Comparison of ENCODE assay signal across 9 cellular contexts in the genomic region with DNA sequence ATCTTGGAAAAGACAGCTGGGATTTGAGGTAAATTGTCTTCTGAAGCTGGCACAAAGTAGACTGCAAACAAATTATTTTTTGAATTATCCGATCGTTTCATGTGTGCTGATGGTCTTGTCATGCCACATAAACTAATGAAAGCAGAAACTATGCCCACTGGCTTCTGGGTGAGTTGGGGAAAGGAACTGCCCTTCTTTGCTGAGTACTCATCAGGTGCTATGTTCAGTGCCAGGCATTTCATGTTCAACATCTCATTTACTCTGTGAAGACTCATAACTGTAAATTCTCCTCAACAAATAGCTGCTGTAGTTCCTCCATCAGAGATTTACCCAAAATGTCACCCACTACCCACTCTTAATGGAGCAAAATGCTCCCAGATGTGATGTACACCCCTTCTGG. TPM values are rescaled to one million over a fixed set of nuclear protein-coding genes. Genes with fewer than 3 reads are reported as not detected.
DNase-seq lines count a peak whose midpoint lies in the region; ATAC-seq and TF ChIP-seq lines count a peak whose summit lies in the region.
"Had no signal": no experiment of that assay in that cellular context is flagged by ENCODE, and none has a peak within 500 bp of the region (broad histone marks: within the 10 kb centered on the region; RNA-seq: fewer than 3 reads in every experiment).

No MANE protein-coding gene starts in this region.

- 0 out of 2 replicates have a peak, but pooled peaks cover 9% of the 10 kb centered on the region for H4K20me1 ChIP-seq in HCT116 (ENCODE audit: insufficient read depth)
- H4K20me1 ChIP-seq in SU-DHL-6 (ENCODE audit: low read depth, low read length) = no peaks in the 10 kb centered on the region

- no peak for TF ChIP-seq RAD21 in HCT116 (IDR thresholded peaks at IDR 0.05; ENCODE audit: low read depth)

- intact Hi-C loops in HCT116 (cut with micrococcal nuclease) = no loop called here

- RAD21 ChIA-PET in HCT116 (lab: Charles Lee; ENCODE audit: low non-redundant PET in 1 of 2, low total read pairs in 2 of 2, uncharacterized antibody in 2 of 2, unreplicated experiment in 2 of 2) = no interaction called here

- DNase-seq in HCT116 (ENCODE audit: low read depth, low spot score) (no peak), fibroblast of villous mesenchyme (ENCODE audit: low read depth) (no peak), COR-L47 (lab: John Stamatoyannopoulos, UW) (no peak)

- no peaks in the 10 kb centered on the region for H3K9me3 ChIP-seq in HCT116 (ENCODE audit: control insufficient read depth in 1 of 2, insufficient read depth in 1 of 2, low read depth in 1 of 2, low read length in 2 of 2)
- H3K9me3 ChIP-seq in SU-DHL-6 (ENCODE audit: insufficient read depth, low read length) = no peaks in the 10 kb centered on the region
- H3K9me3 ChIP-seq in skeletal muscle satellite cell (replicated peaks; ENCODE audit: low read length) = no peaks in the 10 kb centered on the region
- H3K9me3 ChIP-seq: neutrophil had no signal

- peaks cover 0 to 3% of the 10 kb centered on the region in 2 experiments; a peak in 1 of 4 replicates for H3K36me3 ChIP-seq in HCT116 (ENCODE audit: control insufficient read depth in 1 of 2, insufficient read depth in 2 of 2, low read length in 2 of 2)
- H3K36me3 ChIP-seq in SU-DHL-6 (ENCODE audit: low read length) = no peaks in the 10 kb centered on the region
- H3K36me3 ChIP-seq in skeletal muscle satellite cell (ENCODE audit: insufficient read depth, low read length) = no peaks in the 10 kb centered on the region
- H3K36me3 ChIP-seq: neutrophil had no signal

- no peaks in the 10 kb centered on the region; the same call in 1 of the 2 replicates for H3K27me3 ChIP-seq in HCT116 (ENCODE audit: insufficient read depth, low read length)
- no peaks in the 10 kb centered on the region for H3K27me3 ChIP-seq in SU-DHL-6 (ENCODE audit: low read length)
- H3K27me3 ChIP-seq in skeletal muscle satellite cell (ENCODE audit: control insufficient read depth, insufficient read depth, low read length) = no peaks in the 10 kb centered on the region

- H3K9ac ChIP-seq in HCT116 (ENCODE audit: low read length) (peak overlapping the region; percentile 85), SU-DHL-6 (ENCODE audit: low read length) (peak overlapping the region; percentile 70), skeletal muscle satellite cell (ENCODE audit: low read depth, low read length) (peak overlapping the region; percentile 84)

- H3K9me2 ChIP-seq in HCT116 (ENCODE audit: insufficient read depth) (no peaks in the 10 kb centered on the region), SU-DHL-6 (replicated peaks; ENCODE audit: insufficient read depth, low read length) (no peaks in the 10 kb centered on the region)

- H2AFZ ChIP-seq in HCT116 (ENCODE audit: low read depth, low read length, poor library complexity, severe bottlenecking) = no peak overlapping the region
- H2AFZ ChIP-seq in SU-DHL-6 (ENCODE audit: low read depth, low read length, severe bottlenecking) = peak overlapping the region; percentile 83

- H3K27ac ChIP-seq in HCT116 (ENCODE audit: low read depth, low read length) = no peak overlapping the region
- H3K27ac ChIP-seq in SU-DHL-6 (ENCODE audit: low read depth, low read length) = no peak overlapping the region
- H3K27ac ChIP-seq: neutrophil had no signal

- H3K4me2 ChIP-seq in HCT116 (ENCODE audit: low read length) (peak overlapping the region; percentile 91), SU-DHL-6 (ENCODE audit: low read depth, low read length, poor library complexity, severe bottlenecking) (peak overlapping the region; percentile 91), skeletal muscle satellite cell (ENCODE audit: low read length) (peak overlapping the region; percentile 92)

- TF ChIP-seq POLR2A in HCT116 (IDR thresholded peaks at IDR 0.05; ENCODE audit: borderline replicate concordance, extremely low read depth, insufficient read depth, insufficient read length) = no peak

- H3K79me2 ChIP-seq in HCT116 (ENCODE audit: insufficient read depth, low read length) = peaks cover 62% of the 10 kb centered on the region
- peaks cover 36% of the 10 kb centered on the region for H3K79me2 ChIP-seq in SU-DHL-6 (ENCODE audit: insufficient read depth, low read length)

- ATAC-seq in HCT116 (no peak), esophagus mucosa (no peak), GM21723 (IDR thresholded peaks at IDR 0.05; ENCODE audit: unreplicated experiment) (no peak), GM21381 (IDR thresholded peaks at IDR 0.05; ENCODE audit: unreplicated experiment) (no peak)

- no TSS peak for BruUV-seq in HCT116 (replicated peaks; lab: Mats Ljungman, UMichigan)

- POLR2A ChIA-PET in HCT116 (lab: Charles Lee) = no interaction called here

- H3K4me3 ChIP-seq in HCT116 (replicated peaks in 1 of 2; ENCODE audit: low read depth in 1 of 2, low read length in 2 of 2) (peak overlapping the region; percentile 84 to 93), SU-DHL-6 (ENCODE audit: insufficient read depth, low read length, poor library complexity, severe bottlenecking) (peak overlapping the region; percentile 87), fibroblast of villous mesenchyme (ENCODE audit: low read depth, low read length) (peak overlapping the region; percentile 88), skeletal muscle satellite cell (ENCODE audit: low read length) (peak overlapping the region; percentile 82)

- H3K4me1 ChIP-seq in HCT116 (ENCODE audit: control insufficient read depth in 1 of 2, insufficient read depth in 2 of 2, low read length in 2 of 2) (peaks cover 8 to 18% of the 10 kb centered on the region in 2 experiments; a peak in 3 of 4 replicates), skeletal muscle satellite cell (ENCODE audit: control insufficient read depth, insufficient read depth, low read length) (peaks cover 13% of the 10 kb centered on the region)

- CTCF ChIA-PET in HCT116 (lab: Charles Lee) = no interaction called here

- peaks cover 7% of the 10 kb centered on the region; the same call in 1 of the 2 replicates for H3F3A ChIP-seq in SU-DHL-6 (ENCODE audit: insufficient read depth)

- TF ChIP-seq CTCF in HCT116 (IDR thresholded peaks at IDR 0.05 in 2 of 3, conservative IDR thresholded peaks at IDR 0.05 in 1 of 3; ENCODE audit: borderline replicate concordance in 1 of 3, insufficient read depth in 1 of 3, low read depth in 2 of 3, low read length in 2 of 3) (no peak), SU-DHL-6 (IDR thresholded peaks at IDR 0.05; ENCODE audit: insufficient read depth, low read length, poor library complexity, severe bottlenecking) (no peak), fibroblast of villous mesenchyme (IDR thresholded peaks at IDR 0.05; ENCODE audit: insufficient read depth, low read depth, low read length) (no peak)

TF ChIP-seq in HCT116, 20 proteins besides CTCF, POLR2A, EP300 and RAD21:
- TF ChIP-seq TCF7L2 (IDR thresholded peaks at IDR 0.05; ENCODE audit: borderline replicate concordance, extremely low read depth, insufficient read depth, insufficient read length) (no peak), SRF (IDR thresholded peaks at IDR 0.05; ENCODE audit: low read depth) (no peak), EZH2phosphoT487 (IDR thresholded peaks at IDR 0.05; ENCODE audit: borderline replicate concordance) (no peak), POLR2AphosphoS5 (IDR thresholded peaks at IDR 0.05; ENCODE audit: low read depth, low read length) (no peak), CEBPB (IDR thresholded peaks at IDR 0.05; ENCODE audit: low read depth) (no peak), YY1 (IDR thresholded peaks at IDR 0.05; ENCODE audit: extremely low read depth, insufficient replicate concordance, low read depth, low read length) (no peak), FOSL1 (IDR thresholded peaks at IDR 0.05; ENCODE audit: low read depth) (no peak), EZH2 (IDR thresholded peaks at IDR 0.05) (no peak), ZFX (IDR thresholded peaks at IDR 0.05) (no peak), JUND (IDR thresholded peaks at IDR 0.05) (no peak), SIN3A (IDR thresholded peaks at IDR 0.05; ENCODE audit: low read depth) (no peak), CBX3 (IDR thresholded peaks at IDR 0.05; ENCODE audit: low read depth) (no peak)
- TF ChIP-seq, protein P1, sequence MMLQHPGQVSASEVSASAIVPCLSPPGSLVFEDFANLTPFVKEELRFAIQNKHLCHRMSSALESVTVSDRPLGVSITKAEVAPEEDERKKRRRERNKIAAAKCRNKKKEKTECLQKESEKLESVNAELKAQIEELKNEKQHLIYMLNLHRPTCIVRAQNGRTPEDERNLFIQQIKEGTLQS (IDR thresholded peaks at IDR 0.05) = no peak
- TF ChIP-seq, protein P2, sequence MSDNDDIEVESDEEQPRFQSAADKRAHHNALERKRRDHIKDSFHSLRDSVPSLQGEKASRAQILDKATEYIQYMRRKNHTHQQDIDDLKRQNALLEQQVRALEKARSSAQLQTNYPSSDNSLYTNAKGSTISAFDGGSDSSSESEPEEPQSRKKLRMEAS (IDR thresholded peaks at IDR 0.05) = no peak

RNA-seq across cellular contexts. Expression of a gene that starts 1.2 kb away (rescaled TPM):
- total RNA-seq in HCT116 (2021; ENCODE audit: unreplicated experiment) (32.3 TPM), fibroblast of villous mesenchyme (19.6 and 23.3 TPM in 2 replicates), esophagus mucosa (18.4 TPM)
- 12.2 and 22.2 TPM in 2 replicates for polyA plus RNA-seq in HCT116 (2012)
- total RNA-seq in skeletal muscle satellite cell (2012; rRNA removed) = 21.2 and 29.4 TPM in 2 replicates

RNA-seq across cellular contexts. Expression of a gene that starts 19.6 kb away (rescaled TPM):
- total RNA-seq in HCT116 (2021; ENCODE audit: unreplicated experiment) (10.0 TPM), fibroblast of villous mesenchyme (under 0.01 TPM in 1 of 2 replicates, not detected in the other), esophagus mucosa (16.9 TPM)
- 9.3 and 9.9 TPM in 2 replicates for polyA plus RNA-seq in HCT116 (2012)
- total RNA-seq in skeletal muscle satellite cell (2012; rRNA removed) = 0.25 and 1.5 TPM in 2 replicates

Comparison
In these comparisons a context has a peak if more than half of its experiments do, and no peak if none do; other contexts are left out.
1. RNA of a gene that starts 19.6 kb away (total RNA-seq): 16.9 TPM in esophagus mucosa (single experiment) and 10.0 TPM in HCT116 (single experiment); under 0.01 TPM in fibroblast of villous mesenchyme; every median in the first group is over 10 times any median in the second.
2. Peak in every context shown above with its lines, with median percentiles within 50 percentile points of each other: H3K4me2 ChIP-seq, H3K4me3 ChIP-seq and H3K9ac ChIP-seq.